In genomic region chr5:179746872-179747271, GRCh38 we compare ENCODE assay signal across 18 cellular contexts. TPM values are rescaled to one million over a fixed set of nuclear protein-coding genes. Genes with fewer than 3 reads are reported as not detected.
A peak's percentile ranks its signal among the peaks of the same experiment; 100 is the strongest.
DNase-seq lines count a peak whose midpoint lies in the region; ATAC-seq and TF ChIP-seq lines count a peak whose summit lies in the region.
"Had no signal": no experiment of that assay in that cellular context is flagged by ENCODE, and none has a peak within 500 bp of the region (broad histone marks: within the 10 kb centered on the region; RNA-seq: fewer than 3 reads in every experiment).

No MANE protein-coding gene starts in this region.

- peak overlapping the region in 1 of 2 donors; percentile 50 for H3K27ac Mint-ChIP-seq in natural killer cell treated with Interleukin-12 subunit alpha and Interleukin-12 subunit beta and Interleukin-15 and Interleukin-18, amount 100 ng/mL, for 72 hours
- H3K27ac Mint-ChIP-seq in natural killer cell: peak overlapping the region in 1 of 2 donors; percentile 7
- peak overlapping the region; percentile 46 for H3K27ac Mint-ChIP-seq in dendritic cell treated with granulocyte-macrophage colony-stimulating factor and Interleukin-4, amounts not matched to agents 40 ng/mL and 50 ng/mL, for 4 days
- H3K27ac Mint-ChIP-seq: HFFc6 had no signal

- peak; percentile 11 for DNase-seq in NCI-H2029 (lab: John Stamatoyannopoulos, UW)
- DNase-seq in NCI-H2029 treated with DMSO at 0.1 percent for 48 hours (lab: John Stamatoyannopoulos, UW): no peak
- DNase-seq in natural killer cell treated with Interleukin-12 subunit alpha and Interleukin-12 subunit beta and Interleukin-15 and Interleukin-18, amount 100 ng/mL, for 72 hours (ENCODE audit: low spot score): no peak
- no peak for DNase-seq in natural killer cell
- DNase-seq in lower lobe of right lung: no peak
- DNase-seq in GM13976 (ENCODE audit: low spot score): no peak
- DNase-seq: H7, HFFc6, KG1, MV-4-11, NCI-H187, NCI-H226, NCI-H526 had no signal

- intact Hi-C loops in natural killer cell (cut with micrococcal nuclease): no loop called here
- intact Hi-C loops in dendritic cell treated with granulocyte-macrophage colony-stimulating factor and Interleukin-4, amounts not matched to agents 40 ng/mL and 50 ng/mL, for 4 days (cut with micrococcal nuclease): no loop called here
- intact Hi-C loops in lower lobe of right lung (cut with DNase I): no loop called here

- H3K36me3 ChIP-seq in lower lobe of right lung: peaks cover 13% of the 10 kb centered on the region

- H3K36me3 Mint-ChIP-seq in natural killer cell treated with Interleukin-12 subunit alpha and Interleukin-12 subunit beta and Interleukin-15 and Interleukin-18, amount 100 ng/mL, for 72 hours: no peaks in the 10 kb centered on the region
- no peaks in the 10 kb centered on the region for H3K36me3 Mint-ChIP-seq in natural killer cell
- peaks cover 47% of the 10 kb centered on the region for H3K36me3 Mint-ChIP-seq in dendritic cell treated with granulocyte-macrophage colony-stimulating factor and Interleukin-4, amounts not matched to agents 40 ng/mL and 50 ng/mL, for 4 days (ENCODE audit: low read depth)

- no peaks in the 10 kb centered on the region for H3K9me3 Mint-ChIP-seq in natural killer cell treated with Interleukin-12 subunit alpha and Interleukin-12 subunit beta and Interleukin-15 and Interleukin-18, amount 100 ng/mL, for 72 hours
- H3K9me3 Mint-ChIP-seq in natural killer cell: no peaks in the 10 kb centered on the region
- no peaks in the 10 kb centered on the region for H3K9me3 Mint-ChIP-seq in dendritic cell treated with granulocyte-macrophage colony-stimulating factor and Interleukin-4, amounts not matched to agents 40 ng/mL and 50 ng/mL, for 4 days
- H3K9me3 Mint-ChIP-seq: HFFc6 had no signal

- H3K4me3 Mint-ChIP-seq in natural killer cell treated with Interleukin-12 subunit alpha and Interleukin-12 subunit beta and Interleukin-15 and Interleukin-18, amount 100 ng/mL, for 72 hours: peak overlapping the region; percentile 19
- no peak overlapping the region for H3K4me3 Mint-ChIP-seq in natural killer cell
- H3K4me3 Mint-ChIP-seq in dendritic cell treated with granulocyte-macrophage colony-stimulating factor and Interleukin-4, amounts not matched to agents 40 ng/mL and 50 ng/mL, for 4 days: no peak overlapping the region
- H3K4me3 Mint-ChIP-seq: HFFc6 had no signal

- H3K4me1 ChIP-seq in lower lobe of right lung: peaks cover 10% of the 10 kb centered on the region
- H3K4me1 ChIP-seq: Peyer's patch had no signal

- H3K27me3 Mint-ChIP-seq in natural killer cell treated with Interleukin-12 subunit alpha and Interleukin-12 subunit beta and Interleukin-15 and Interleukin-18, amount 100 ng/mL, for 72 hours: no peaks in the 10 kb centered on the region
- no peaks in the 10 kb centered on the region for H3K27me3 Mint-ChIP-seq in natural killer cell (ENCODE audit: low read depth in 2 of 2)
- no peaks in the 10 kb centered on the region for H3K27me3 Mint-ChIP-seq in dendritic cell treated with granulocyte-macrophage colony-stimulating factor and Interleukin-4, amounts not matched to agents 40 ng/mL and 50 ng/mL, for 4 days

- H3K4me1 Mint-ChIP-seq in natural killer cell treated with Interleukin-12 subunit alpha and Interleukin-12 subunit beta and Interleukin-15 and Interleukin-18, amount 100 ng/mL, for 72 hours (ENCODE audit: low read depth in 2 of 2): peaks cover 18 to 27% of the 10 kb centered on the region in 2 donors
- peaks cover 32 to 33% of the 10 kb centered on the region in 2 donors for H3K4me1 Mint-ChIP-seq in natural killer cell
- peaks cover 32% of the 10 kb centered on the region for H3K4me1 Mint-ChIP-seq in dendritic cell treated with granulocyte-macrophage colony-stimulating factor and Interleukin-4, amounts not matched to agents 40 ng/mL and 50 ng/mL, for 4 days (ENCODE audit: low read depth)

- no peak for ATAC-seq in natural killer cell treated with Interleukin-12 subunit alpha and Interleukin-12 subunit beta and Interleukin-15 and Interleukin-18, amount 100 ng/mL, for 72 hours
- ATAC-seq in natural killer cell (no peak), lower lobe of right lung (no peak), GM18498 (IDR thresholded peaks at IDR 0.05; ENCODE audit: unreplicated experiment) (no peak)

- no peak overlapping the region for H3K27ac ChIP-seq in lower lobe of right lung
- H3K27ac ChIP-seq: 22Rv1, Peyer's patch had no signal

- no peaks in the 10 kb centered on the region for H3K27me3 ChIP-seq in lower lobe of right lung (ENCODE audit: low read depth)
- H3K27me3 ChIP-seq: Peyer's patch had no signal

- in situ Hi-C loops in GM13976 (cut with MboI; ENCODE audit: low sequenced_read_pairs, unreplicated experiment): no loop called here

- no peaks in the 10 kb centered on the region for H3K9me3 ChIP-seq in lower lobe of right lung
- H3K9me3 ChIP-seq: Peyer's patch had no signal

- TF ChIP-seq CTCF in natural killer cell (IDR thresholded peaks at IDR 0.05) (no peak), lower lobe of right lung (IDR thresholded peaks at IDR 0.05) (no peak), GM13976 (IDR thresholded peaks at IDR 0.05; ENCODE audit: borderline replicate concordance, control extremely low read depth, extremely low read depth, insufficient read depth, missing control alignments) (no peak)

- no peak overlapping the region for H3K4me3 ChIP-seq in lower lobe of right lung
- H3K4me3 ChIP-seq: Peyer's patch had no signal

RNA-seq across cellular contexts. Expression of gene MAML1, which starts 14.2 kb away (rescaled TPM):
- total RNA-seq in natural killer cell treated with Interleukin-12 subunit alpha and Interleukin-12 subunit beta and Interleukin-15 and Interleukin-18, amount 100 ng/mL, for 72 hours: 10 to 100 TPM; 31.4 to 41.1 TPM
- 10 to 100 TPM; 28.8 to 45.4 (median 37.6) TPM for total RNA-seq in natural killer cell
- 27.8 TPM for total RNA-seq in lower lobe of right lung

RNA-seq across cellular contexts. Expression of gene LTC4S, which starts 46.9 kb away (rescaled TPM):
- 1 to 10 TPM; 2.9 to 4.0 TPM for total RNA-seq in natural killer cell treated with Interleukin-12 subunit alpha and Interleukin-12 subunit beta and Interleukin-15 and Interleukin-18, amount 100 ng/mL, for 72 hours
- total RNA-seq in natural killer cell (1 to 10 TPM; 3.0 to 5.4 (median 3.5) TPM), lower lobe of right lung (20.1 TPM)
- total RNA-seq: HFFc6, HT-29 had no signal

RNA-seq across cellular contexts. Expression of gene CANX, which starts 48.1 kb away (rescaled TPM):
- total RNA-seq in natural killer cell treated with Interleukin-12 subunit alpha and Interleukin-12 subunit beta and Interleukin-15 and Interleukin-18, amount 100 ng/mL, for 72 hours: 100 to 1,000 TPM; 633 to 749 TPM
- 100 to 1,000 TPM; 233 to 291 (median 260) TPM for total RNA-seq in natural killer cell
- 603 TPM for total RNA-seq in lower lobe of right lung

RNA-seq across cellular contexts. Expression of gene MGAT4B, which starts 59.8 kb away (rescaled TPM):
- total RNA-seq in natural killer cell treated with Interleukin-12 subunit alpha and Interleukin-12 subunit beta and Interleukin-15 and Interleukin-18, amount 100 ng/mL, for 72 hours: 100 to 1,000 TPM in 1 of 2 donors, 10 to 100 TPM in 1; 73.2 to 105 TPM
- total RNA-seq in natural killer cell (100 to 1,000 TPM; 143 to 159 (median 144) TPM), lower lobe of right lung (105 TPM)
